1 cellular context compared by ENCODE assay signal in the genomic region with DNA sequence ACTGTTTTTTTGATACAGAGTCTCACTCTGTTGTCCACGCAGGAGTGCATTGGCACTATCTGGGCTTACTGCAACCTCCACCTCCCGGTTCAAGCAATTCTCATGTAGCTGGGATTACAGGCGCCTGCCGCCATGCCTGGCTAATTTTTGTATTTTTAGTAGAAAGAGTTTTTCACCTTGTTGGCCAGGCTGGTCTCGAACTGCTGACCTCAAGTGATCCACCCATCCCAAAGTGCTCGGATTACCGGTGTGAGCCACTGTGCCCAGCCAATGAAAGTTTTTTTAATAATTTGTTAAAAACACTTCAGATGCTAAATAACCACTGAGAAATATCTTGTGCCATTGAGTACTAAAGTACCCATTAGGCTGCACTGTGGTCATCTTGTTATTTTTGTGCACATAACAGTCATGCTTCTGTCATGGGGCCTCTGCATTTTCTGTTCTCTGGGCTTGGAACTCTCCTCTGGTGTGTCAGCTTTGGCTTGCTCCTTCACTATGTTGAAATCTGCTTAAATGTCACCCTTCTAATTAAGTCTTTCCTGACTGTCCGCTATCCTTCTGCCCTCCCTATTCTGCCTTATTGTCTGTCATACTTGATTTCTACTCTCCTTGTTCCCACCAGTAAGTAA.
TF ChIP-seq lines count a peak whose summit lies in the region.

No MANE protein-coding gene starts in this region.

TF ChIP-seq in WTC11, 78 proteins besides CTCF, POLR2A, EP300 and RAD21 (continued from another document):
- TF ChIP-seq USF1 (CRISPR knock-in tag; IDR thresholded peaks at IDR 0.05) (no peak), ETV6 (CRISPR knock-in tag; IDR thresholded peaks at IDR 0.05) (no peak), MXD4 (CRISPR knock-in tag; IDR thresholded peaks at IDR 0.05; ENCODE audit: borderline replicate concordance) (no peak), CBFB (CRISPR knock-in tag; IDR thresholded peaks at IDR 0.05; ENCODE audit: low read depth) (no peak), SMAD3 (CRISPR knock-in tag; IDR thresholded peaks at IDR 0.05; ENCODE audit: borderline replicate concordance) (no peak), GTF2I (CRISPR knock-in tag; conservative IDR thresholded peaks at IDR 0.05) (no peak), ELF4 (CRISPR knock-in tag; IDR thresholded peaks at IDR 0.05; ENCODE audit: low read depth) (no peak), E2F1 (CRISPR knock-in tag; IDR thresholded peaks at IDR 0.05) (no peak)
- TF ChIP-seq, protein P1, sequence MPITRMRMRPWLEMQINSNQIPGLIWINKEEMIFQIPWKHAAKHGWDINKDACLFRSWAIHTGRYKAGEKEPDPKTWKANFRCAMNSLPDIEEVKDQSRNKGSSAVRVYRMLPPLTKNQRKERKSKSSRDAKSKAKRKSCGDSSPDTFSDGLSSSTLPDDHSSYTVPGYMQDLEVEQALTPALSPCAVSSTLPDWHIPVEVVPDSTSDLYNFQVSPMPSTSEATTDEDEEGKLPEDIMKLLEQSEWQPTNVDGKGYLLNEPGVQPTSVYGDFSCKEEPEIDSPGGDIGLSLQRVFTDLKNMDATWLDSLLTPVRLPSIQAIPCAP (CRISPR knock-in tag; IDR thresholded peaks at IDR 0.05): no peak
- TF ChIP-seq, protein P2, sequence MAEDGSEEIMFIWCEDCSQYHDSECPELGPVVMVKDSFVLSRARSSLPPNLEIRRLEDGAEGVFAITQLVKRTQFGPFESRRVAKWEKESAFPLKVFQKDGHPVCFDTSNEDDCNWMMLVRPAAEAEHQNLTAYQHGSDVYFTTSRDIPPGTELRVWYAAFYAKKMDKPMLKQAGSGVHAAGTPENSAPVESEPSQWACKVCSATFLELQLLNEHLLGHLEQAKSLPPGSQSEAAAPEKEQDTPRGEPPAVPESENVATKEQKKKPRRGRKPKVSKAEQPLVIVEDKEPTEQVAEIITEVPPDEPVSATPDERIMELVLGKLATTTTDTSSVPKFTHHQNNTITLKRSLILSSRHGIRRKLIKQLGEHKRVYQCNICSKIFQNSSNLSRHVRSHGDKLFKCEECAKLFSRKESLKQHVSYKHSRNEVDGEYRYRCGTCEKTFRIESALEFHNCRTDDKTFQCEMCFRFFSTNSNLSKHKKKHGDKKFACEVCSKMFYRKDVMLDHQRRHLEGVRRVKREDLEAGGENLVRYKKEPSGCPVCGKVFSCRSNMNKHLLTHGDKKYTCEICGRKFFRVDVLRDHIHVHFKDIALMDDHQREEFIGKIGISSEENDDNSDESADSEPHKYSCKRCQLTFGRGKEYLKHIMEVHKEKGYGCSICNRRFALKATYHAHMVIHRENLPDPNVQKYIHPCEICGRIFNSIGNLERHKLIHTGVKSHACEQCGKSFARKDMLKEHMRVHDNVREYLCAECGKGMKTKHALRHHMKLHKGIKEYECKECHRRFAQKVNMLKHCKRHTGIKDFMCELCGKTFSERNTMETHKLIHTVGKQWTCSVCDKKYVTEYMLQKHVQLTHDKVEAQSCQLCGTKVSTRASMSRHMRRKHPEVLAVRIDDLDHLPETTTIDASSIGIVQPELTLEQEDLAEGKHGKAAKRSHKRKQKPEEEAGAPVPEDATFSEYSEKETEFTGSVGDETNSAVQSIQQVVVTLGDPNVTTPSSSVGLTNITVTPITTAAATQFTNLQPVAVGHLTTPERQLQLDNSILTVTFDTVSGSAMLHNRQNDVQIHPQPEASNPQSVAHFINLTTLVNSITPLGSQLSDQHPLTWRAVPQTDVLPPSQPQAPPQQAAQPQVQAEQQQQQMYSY (CRISPR knock-in tag; IDR thresholded peaks at IDR 0.05): no peak
- TF ChIP-seq, protein P3, sequence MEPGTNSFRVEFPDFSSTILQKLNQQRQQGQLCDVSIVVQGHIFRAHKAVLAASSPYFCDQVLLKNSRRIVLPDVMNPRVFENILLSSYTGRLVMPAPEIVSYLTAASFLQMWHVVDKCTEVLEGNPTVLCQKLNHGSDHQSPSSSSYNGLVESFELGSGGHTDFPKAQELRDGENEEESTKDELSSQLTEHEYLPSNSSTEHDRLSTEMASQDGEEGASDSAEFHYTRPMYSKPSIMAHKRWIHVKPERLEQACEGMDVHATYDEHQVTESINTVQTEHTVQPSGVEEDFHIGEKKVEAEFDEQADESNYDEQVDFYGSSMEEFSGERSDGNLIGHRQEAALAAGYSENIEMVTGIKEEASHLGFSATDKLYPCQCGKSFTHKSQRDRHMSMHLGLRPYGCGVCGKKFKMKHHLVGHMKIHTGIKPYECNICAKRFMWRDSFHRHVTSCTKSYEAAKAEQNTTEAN (CRISPR knock-in tag; IDR thresholded peaks at IDR 0.05): no peak
- TF ChIP-seq, protein P4, sequence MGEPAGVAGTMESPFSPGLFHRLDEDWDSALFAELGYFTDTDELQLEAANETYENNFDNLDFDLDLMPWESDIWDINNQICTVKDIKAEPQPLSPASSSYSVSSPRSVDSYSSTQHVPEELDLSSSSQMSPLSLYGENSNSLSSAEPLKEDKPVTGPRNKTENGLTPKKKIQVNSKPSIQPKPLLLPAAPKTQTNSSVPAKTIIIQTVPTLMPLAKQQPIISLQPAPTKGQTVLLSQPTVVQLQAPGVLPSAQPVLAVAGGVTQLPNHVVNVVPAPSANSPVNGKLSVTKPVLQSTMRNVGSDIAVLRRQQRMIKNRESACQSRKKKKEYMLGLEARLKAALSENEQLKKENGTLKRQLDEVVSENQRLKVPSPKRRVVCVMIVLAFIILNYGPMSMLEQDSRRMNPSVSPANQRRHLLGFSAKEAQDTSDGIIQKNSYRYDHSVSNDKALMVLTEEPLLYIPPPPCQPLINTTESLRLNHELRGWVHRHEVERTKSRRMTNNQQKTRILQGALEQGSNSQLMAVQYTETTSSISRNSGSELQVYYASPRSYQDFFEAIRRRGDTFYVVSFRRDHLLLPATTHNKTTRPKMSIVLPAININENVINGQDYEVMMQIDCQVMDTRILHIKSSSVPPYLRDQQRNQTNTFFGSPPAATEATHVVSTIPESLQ (CRISPR knock-in tag; IDR thresholded peaks at IDR 0.05): no peak
